Comparison of ENCODE assay signal across 8 cellular contexts in the genomic region with DNA sequence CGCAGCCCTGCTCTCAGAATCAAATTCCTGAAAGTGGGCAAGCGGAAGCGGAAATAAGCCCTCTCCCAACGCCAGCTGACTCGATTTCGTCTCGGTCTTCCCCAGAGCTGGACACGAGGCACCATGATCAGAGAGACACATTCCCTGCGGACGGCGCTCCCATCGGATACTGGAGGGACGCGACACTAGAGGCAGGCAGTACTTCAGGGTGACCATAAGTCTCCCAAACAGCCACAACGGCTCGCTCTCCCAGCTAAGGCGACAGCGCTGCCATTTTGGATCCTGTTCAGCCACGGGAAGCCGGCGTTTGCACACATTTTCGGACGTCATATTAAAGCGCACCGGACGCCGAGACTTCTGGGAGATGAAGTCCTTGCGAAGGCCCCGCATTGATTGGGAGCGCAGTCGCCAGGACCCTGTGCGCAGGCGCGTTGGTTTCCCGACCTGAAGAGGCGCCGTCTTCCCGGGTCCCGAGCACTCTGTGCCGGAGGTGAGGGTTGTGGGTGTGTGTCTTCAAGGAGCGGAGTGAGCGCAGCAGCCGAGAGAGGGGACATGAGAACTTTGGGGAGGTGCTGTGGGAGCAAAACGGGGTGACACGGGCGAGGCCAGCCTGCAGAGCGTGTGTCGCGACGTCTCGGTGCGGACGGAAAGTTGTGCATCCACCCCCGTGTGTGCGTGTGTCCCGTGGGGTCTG. TPM values are rescaled to one million over a fixed set of nuclear protein-coding genes. Genes with fewer than 3 reads are reported as not detected.
DNase-seq lines count a peak whose midpoint lies in the region; ATAC-seq, FAIRE-seq and TF ChIP-seq lines count a peak whose summit lies in the region.

Gene ZNF2 (plus strand): TSS at position 439 of the 694 bp plus-strand sequence. CDS start 10,418 bp downstream, outside the sequence.

- in situ Hi-C loops in GM18951 (cut with MboI; ENCODE audit: low sequenced_read_pairs, unreplicated experiment): no loop called here

- no peaks in the 10 kb centered on the region for H3K27me3 ChIP-seq in small intestine (ENCODE audit: control insufficient read depth in 2 of 2, insufficient read depth in 2 of 2, low read length in 2 of 2)

- no peaks in the 10 kb centered on the region for H3K9me3 ChIP-seq in small intestine (ENCODE audit: control insufficient read depth, low read depth)

- peak; percentile 93 for ATAC-seq in HG03175 (IDR thresholded peaks at IDR 0.05; ENCODE audit: unreplicated experiment)
- peak; percentile 99 for ATAC-seq in WTC11

- H3K4me3 ChIP-seq in AG09309 (ENCODE audit: control insufficient read depth, low read depth, low read length) (peak within 1 kb of the TSS; percentile 79), cardiac fibroblast (replicated peaks in 1 of 2; ENCODE audit: low read depth in 2 of 2, low read length in 2 of 2) (peak within 1 kb of the TSS; percentile 69 to 82), small intestine (ENCODE audit: low read depth in 1 of 2, low read length in 2 of 2) (peak within 1 kb of the TSS; percentile 46 to 85)

- peak within 1 kb of the TSS; percentile 70 to 94 for H3K27ac ChIP-seq in small intestine (ENCODE audit: low read depth in 1 of 2, low read length in 1 of 2)

- peaks cover 0 to 6% of the 10 kb centered on the region in 2 donors for H3K4me1 ChIP-seq in small intestine (ENCODE audit: control insufficient read depth in 2 of 2, insufficient read depth in 1 of 2, low read depth in 1 of 2, low read length in 1 of 2)

- WGBS in small intestine, 3 donors: 0 to 1% (median 0%) methylated on average over 56 of the region's 56 CpGs

- TF ChIP-seq POLR2A in GM18951 (IDR thresholded peaks at IDR 0.05; ENCODE audit: extremely low read depth, insufficient read depth, insufficient read length): peak; percentile 94

- peak within 1 kb of the TSS; percentile 98 for H3K4me3 Mint-ChIP-seq in WTC11

- no peaks in the 10 kb centered on the region for H3K36me3 ChIP-seq in small intestine (ENCODE audit: control insufficient read depth in 2 of 2, insufficient read depth in 2 of 2, low read length in 2 of 2)

- H3K27me3 Mint-ChIP-seq in WTC11 (ENCODE audit: low read depth): peaks cover 1% of the 10 kb centered on the region; the same call in 1 of the 2 replicates

- POLR2A ChIA-PET in WTC11 (lab: Charles Lee): interaction anchor here (0.6 to 1.7 kb wide), 2 partner anchors 44 to 79 kb away, joined by 4 to 6 read pairs; partner anchors contain the start of gene MRPS5

- no peak for FAIRE-seq in small intestine (lab: Jason Lieb, UNC)

- DNase-seq in AG09309 (ENCODE audit: low read depth): peak; percentile 86
- peak; percentile 98 for DNase-seq in NCI-H2227 treated with DMSO at 0.1 percent for 48 hours (lab: John Stamatoyannopoulos, UW)
- DNase-seq in WTC11 (ENCODE audit: low spot score): peak; percentile 98
- peak; percentile 99 for DNase-seq in cardiac fibroblast (ENCODE audit: low read depth in 2 of 2)
- peak; percentile 100 for DNase-seq in iPS-NIHi7 (ENCODE audit: extremely low spot score)
- peak; percentile 99 for DNase-seq in small intestine

- no peaks in the 10 kb centered on the region for H3K9me3 Mint-ChIP-seq in WTC11

- no peak for TF ChIP-seq CTCF in AG09309 (IDR thresholded peaks at IDR 0.05; ENCODE audit: control insufficient read depth, insufficient read depth, low read depth, low read length, missing control alignments)
- TF ChIP-seq CTCF in WTC11 (IDR thresholded peaks at IDR 0.05): no peak
- TF ChIP-seq CTCF in cardiac fibroblast (IDR thresholded peaks at IDR 0.05; ENCODE audit: low read depth, low read length): peak; percentile 1

- CTCF ChIA-PET in WTC11 (lab: Charles Lee): interaction anchor here (0.6 to 2.6 kb wide), 6 partner anchors 40 to 228 kb away, joined by 3 to 9 read pairs (median 4); no protein-coding TSS in a partner anchor

- peak within 1 kb of the TSS; percentile 96 for H3K27ac Mint-ChIP-seq in WTC11

- H3K36me3 Mint-ChIP-seq in WTC11: no peaks in the 10 kb centered on the region

- peaks cover 20% of the 10 kb centered on the region for H3K4me1 Mint-ChIP-seq in WTC11

TF ChIP-seq in WTC11, 78 proteins besides CTCF, POLR2A, EP300 and RAD21 (continues in another document):
- TF ChIP-seq SP1 (CRISPR knock-in tag; conservative IDR thresholded peaks at IDR 0.05) (peak; percentile 56; the same call in 1 of the 2 replicates), TEAD1 (CRISPR knock-in tag; IDR thresholded peaks at IDR 0.05) (peak; percentile 38; the same call in 1 of the 2 replicates), NFE2L1 (CRISPR knock-in tag; IDR thresholded peaks at IDR 0.05) (0 out of 2 replicates have a peak, but pooled peaks have one; percentile 12), FOXJ3 (CRISPR knock-in tag; IDR thresholded peaks at IDR 0.05; ENCODE audit: borderline replicate concordance) (no peak), ZNF317 (CRISPR knock-in tag; IDR thresholded peaks at IDR 0.05; ENCODE audit: borderline replicate concordance, low read depth) (no peak), ZNF671 (CRISPR knock-in tag; IDR thresholded peaks at IDR 0.05) (no peak), OVOL2 (CRISPR knock-in tag; IDR thresholded peaks at IDR 0.05; ENCODE audit: borderline replicate concordance) (no peak), ZNF263 (CRISPR knock-in tag; IDR thresholded peaks at IDR 0.05; ENCODE audit: low read depth) (no peak), IRF2 (CRISPR knock-in tag; IDR thresholded peaks at IDR 0.05; ENCODE audit: borderline replicate concordance, low read depth) (no peak), ZBTB43 (CRISPR knock-in tag; IDR thresholded peaks at IDR 0.05) (no peak; the same call in 1 of the 2 replicates), GRHL2 (CRISPR knock-in tag; IDR thresholded peaks at IDR 0.05; ENCODE audit: insufficient replicate concordance, severe bottlenecking) (no peak), GABPB1 (CRISPR knock-in tag; IDR thresholded peaks at IDR 0.05) (peak; percentile 72; the same call in 1 of the 2 replicates), PRRX2 (CRISPR knock-in tag; IDR thresholded peaks at IDR 0.05) (no peak), CREB1 (CRISPR knock-in tag; IDR thresholded peaks at IDR 0.05) (0 out of 2 replicates have a peak, but pooled peaks have one; percentile 35)
- TF ChIP-seq, protein P1, sequence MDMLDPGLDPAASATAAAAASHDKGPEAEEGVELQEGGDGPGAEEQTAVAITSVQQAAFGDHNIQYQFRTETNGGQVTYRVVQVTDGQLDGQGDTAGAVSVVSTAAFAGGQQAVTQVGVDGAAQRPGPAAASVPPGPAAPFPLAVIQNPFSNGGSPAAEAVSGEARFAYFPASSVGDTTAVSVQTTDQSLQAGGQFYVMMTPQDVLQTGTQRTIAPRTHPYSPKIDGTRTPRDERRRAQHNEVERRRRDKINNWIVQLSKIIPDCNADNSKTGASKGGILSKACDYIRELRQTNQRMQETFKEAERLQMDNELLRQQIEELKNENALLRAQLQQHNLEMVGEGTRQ (CRISPR knock-in tag; IDR thresholded peaks at IDR 0.05): peak; percentile 64
- TF ChIP-seq, protein P2, sequence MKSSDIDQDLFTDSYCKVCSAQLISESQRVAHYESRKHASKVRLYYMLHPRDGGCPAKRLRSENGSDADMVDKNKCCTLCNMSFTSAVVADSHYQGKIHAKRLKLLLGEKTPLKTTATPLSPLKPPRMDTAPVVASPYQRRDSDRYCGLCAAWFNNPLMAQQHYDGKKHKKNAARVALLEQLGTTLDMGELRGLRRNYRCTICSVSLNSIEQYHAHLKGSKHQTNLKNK (CRISPR knock-in tag; IDR thresholded peaks at IDR 0.05): no peak
- TF ChIP-seq, protein P3, sequence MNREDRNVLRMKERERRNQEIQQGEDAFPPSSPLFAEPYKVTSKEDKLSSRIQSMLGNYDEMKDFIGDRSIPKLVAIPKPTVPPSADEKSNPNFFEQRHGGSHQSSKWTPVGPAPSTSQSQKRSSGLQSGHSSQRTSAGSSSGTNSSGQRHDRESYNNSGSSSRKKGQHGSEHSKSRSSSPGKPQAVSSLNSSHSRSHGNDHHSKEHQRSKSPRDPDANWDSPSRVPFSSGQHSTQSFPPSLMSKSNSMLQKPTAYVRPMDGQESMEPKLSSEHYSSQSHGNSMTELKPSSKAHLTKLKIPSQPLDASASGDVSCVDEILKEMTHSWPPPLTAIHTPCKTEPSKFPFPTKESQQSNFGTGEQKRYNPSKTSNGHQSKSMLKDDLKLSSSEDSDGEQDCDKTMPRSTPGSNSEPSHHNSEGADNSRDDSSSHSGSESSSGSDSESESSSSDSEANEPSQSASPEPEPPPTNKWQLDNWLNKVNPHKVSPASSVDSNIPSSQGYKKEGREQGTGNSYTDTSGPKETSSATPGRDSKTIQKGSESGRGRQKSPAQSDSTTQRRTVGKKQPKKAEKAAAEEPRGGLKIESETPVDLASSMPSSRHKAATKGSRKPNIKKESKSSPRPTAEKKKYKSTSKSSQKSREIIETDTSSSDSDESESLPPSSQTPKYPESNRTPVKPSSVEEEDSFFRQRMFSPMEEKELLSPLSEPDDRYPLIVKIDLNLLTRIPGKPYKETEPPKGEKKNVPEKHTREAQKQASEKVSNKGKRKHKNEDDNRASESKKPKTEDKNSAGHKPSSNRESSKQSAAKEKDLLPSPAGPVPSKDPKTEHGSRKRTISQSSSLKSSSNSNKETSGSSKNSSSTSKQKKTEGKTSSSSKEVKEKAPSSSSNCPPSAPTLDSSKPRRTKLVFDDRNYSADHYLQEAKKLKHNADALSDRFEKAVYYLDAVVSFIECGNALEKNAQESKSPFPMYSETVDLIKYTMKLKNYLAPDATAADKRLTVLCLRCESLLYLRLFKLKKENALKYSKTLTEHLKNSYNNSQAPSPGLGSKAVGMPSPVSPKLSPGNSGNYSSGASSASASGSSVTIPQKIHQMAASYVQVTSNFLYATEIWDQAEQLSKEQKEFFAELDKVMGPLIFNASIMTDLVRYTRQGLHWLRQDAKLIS (CRISPR knock-in tag; IDR thresholded peaks at IDR 0.05; ENCODE audit: borderline replicate concordance): no peak

RNA-seq across cellular contexts. Expression of gene ZNF2, which starts in this region (rescaled TPM):
- total RNA-seq in WTC11 (2021): 2.4 to 3.5 TPM (median 3.4 TPM) in 3 replicates
- 1 to 10 TPM; 1.1 to 1.6 (median 1.6) TPM for polyA plus RNA-seq in small intestine

Comparison
In these comparisons a context has a peak if more than half of its experiments do, and no peak if none do; other contexts are left out.
1. Peak in every context shown above with its lines: DNase-seq, ATAC-seq, H3K4me3 ChIP-seq and H3K27ac ChIP-seq.